1 cellular context compared by ENCODE assay signal in genomic region chr3:138938877-138939562, GRCh38.
TF ChIP-seq lines count a peak whose summit lies in the region.

No MANE protein-coding gene starts in this region.

TF ChIP-seq in neural cell, 6 proteins besides CTCF, POLR2A, EP300 and RAD21 (continued from another document):
- TF ChIP-seq REST (IDR thresholded peaks at IDR 0.05; ENCODE audit: borderline replicate concordance) = no peak
TF ChIP-seq in neural cell: peak in this region for 0.
